In genomic region chr20:25294459-25295385, GRCh38 we compare ENCODE assay signal across 1 cellular context.
TF ChIP-seq lines count a peak whose summit lies in the region.

No MANE protein-coding gene starts in this region.

TF ChIP-seq in H1, 55 proteins besides CTCF, POLR2A, EP300 and RAD21:
- no peak for TF ChIP-seq EGR1 (IDR thresholded peaks at IDR 0.05; ENCODE audit: borderline replicate concordance, low read depth, low read length)
- no peak for TF ChIP-seq RNF2 (IDR thresholded peaks at IDR 0.05; ENCODE audit: borderline replicate concordance, low read depth, low read length, missing control alignments, poor library complexity, severe bottlenecking)
- no peak for TF ChIP-seq USF2 (IDR thresholded peaks at IDR 0.05; ENCODE audit: low read length)
- TF ChIP-seq HDAC2 (IDR thresholded peaks at IDR 0.05; ENCODE audit: borderline replicate concordance in 1 of 2, low read depth in 2 of 2, low read length in 2 of 2), result no peak
- TF ChIP-seq KDM4A (IDR thresholded peaks at IDR 0.05; ENCODE audit: low read depth, low read length, severe bottlenecking), result no peak
- TF ChIP-seq ATF2 (IDR thresholded peaks at IDR 0.05; ENCODE audit: low read length), result no peak
- no peak for TF ChIP-seq NRF1 (IDR thresholded peaks at IDR 0.05; ENCODE audit: low read depth, low read length)
- no peak for TF ChIP-seq KDM5A (IDR thresholded peaks at IDR 0.05; ENCODE audit: low read length)
- peak in 1 of 2 experiments; percentile 56; a peak in 1 of 4 replicates for TF ChIP-seq SIN3A (conservative IDR thresholded peaks at IDR 0.05 in 1 of 2, IDR thresholded peaks at IDR 0.05 in 1 of 2; ENCODE audit: low read depth in 1 of 2, low read length in 2 of 2)
- no peak for TF ChIP-seq MAFK (IDR thresholded peaks at IDR 0.05; ENCODE audit: low read depth, low read length)
- 0 out of 2 replicates have a peak, but pooled peaks have one; percentile 11 for TF ChIP-seq YY1 (IDR thresholded peaks at IDR 0.05; ENCODE audit: low read depth, low read length)
- TF ChIP-seq E2F6 (IDR thresholded peaks at IDR 0.05), result 0 out of 2 replicates have a peak, but pooled peaks have one; percentile 7
- TF ChIP-seq CBX8 (IDR thresholded peaks at IDR 0.05; ENCODE audit: borderline replicate concordance, low read depth, low read length), result no peak
- peak; percentile 24; the same call in 1 of the 2 replicates for TF ChIP-seq CREB1 (IDR thresholded peaks at IDR 0.05)
- no peak for TF ChIP-seq SP2 (IDR thresholded peaks at IDR 0.05; ENCODE audit: low read length)
- no peak for TF ChIP-seq EZH2 (IDR thresholded peaks at IDR 0.05; ENCODE audit: low read depth, low read length, severe bottlenecking)
- no peak for TF ChIP-seq PHF8 (conservative IDR thresholded peaks at IDR 0.05; ENCODE audit: low read depth, low read length)
- no peak for TF ChIP-seq BRCA1 (IDR thresholded peaks at IDR 0.05; ENCODE audit: low read depth, low read length)
- TF ChIP-seq SIX5 (IDR thresholded peaks at IDR 0.05; ENCODE audit: low read depth, low read length), result no peak
- TF ChIP-seq RBBP5 (IDR thresholded peaks at IDR 0.05; ENCODE audit: borderline replicate concordance, low read depth, low read length), result no peak
- peak; percentile 55 for TF ChIP-seq MAX (IDR thresholded peaks at IDR 0.05)
- TF ChIP-seq RXRA (IDR thresholded peaks at IDR 0.05; ENCODE audit: insufficient read depth, low read depth, low read length), result no peak
- no peak for TF ChIP-seq TBP (IDR thresholded peaks at IDR 0.05; ENCODE audit: low read depth, low read length)
- no peak for TF ChIP-seq JUN (IDR thresholded peaks at IDR 0.05; ENCODE audit: low read depth, low read length)
- peak; percentile 65 for TF ChIP-seq POLR2AphosphoS5 (IDR thresholded peaks at IDR 0.05; ENCODE audit: low read depth, low read length)
- no peak for TF ChIP-seq SIRT6 (IDR thresholded peaks at IDR 0.05; ENCODE audit: low read length)
- TF ChIP-seq ASH2L (IDR thresholded peaks at IDR 0.05; ENCODE audit: low read length), result no peak
- no peak for TF ChIP-seq KDM1A (IDR thresholded peaks at IDR 0.05; ENCODE audit: borderline replicate concordance, low read length)
- TF ChIP-seq GABPA (IDR thresholded peaks at IDR 0.05; ENCODE audit: borderline replicate concordance, insufficient read depth, low read length), result 0 out of 2 replicates have a peak, but pooled peaks have one; percentile 50
- no peak for TF ChIP-seq FOSL1 (IDR thresholded peaks at IDR 0.05; ENCODE audit: insufficient read depth, low read depth, low read length)
- no peak for TF ChIP-seq SRF (IDR thresholded peaks at IDR 0.05; ENCODE audit: low read depth, low read length)
- TF ChIP-seq SAP30 (IDR thresholded peaks at IDR 0.05; ENCODE audit: insufficient read depth, insufficient replicate concordance, low read length), result no peak
- no peak for TF ChIP-seq ZNF274 (IDR thresholded peaks at IDR 0.05; ENCODE audit: borderline replicate concordance, extremely low read depth, low read length)
- no peak for TF ChIP-seq RFX5 (IDR thresholded peaks at IDR 0.05; ENCODE audit: borderline replicate concordance, low read depth, low read length)
- no peak for TF ChIP-seq SP1 (IDR thresholded peaks at IDR 0.05; ENCODE audit: low read depth, low read length)
- TF ChIP-seq JUND (IDR thresholded peaks at IDR 0.05; ENCODE audit: low read length), result peak; percentile 20; the same call in 1 of the 2 replicates
- TF ChIP-seq CBX5 (IDR thresholded peaks at IDR 0.05; ENCODE audit: low read depth, low read length), result no peak
- TF ChIP-seq POU5F1 (IDR thresholded peaks at IDR 0.05; ENCODE audit: low read depth, low read length), result no peak
- 0 out of 2 replicates have a peak, but pooled peaks have one; percentile 30 for TF ChIP-seq ATF3 (IDR thresholded peaks at IDR 0.05; ENCODE audit: insufficient read depth, low read depth, low read length)
- no peak for TF ChIP-seq SUZ12 (IDR thresholded peaks at IDR 0.05; ENCODE audit: low read length)
- no peak for TF ChIP-seq BACH1 (IDR thresholded peaks at IDR 0.05; ENCODE audit: low read length)
- no peak for TF ChIP-seq TEAD4 (IDR thresholded peaks at IDR 0.05; ENCODE audit: low read depth, low read length)
- no peak for TF ChIP-seq SP4 (IDR thresholded peaks at IDR 0.05; ENCODE audit: low read length)
- no peak for TF ChIP-seq BCL11A (IDR thresholded peaks at IDR 0.05; ENCODE audit: low read depth in 2 of 2, low read length in 2 of 2)
- TF ChIP-seq CHD2 (IDR thresholded peaks at IDR 0.05; ENCODE audit: low read length), result 0 out of 2 replicates have a peak, but pooled peaks have one; percentile 48
- TF ChIP-seq CHD1 (IDR thresholded peaks at IDR 0.05; ENCODE audit: low read depth, low read length), result no peak
- no peak for TF ChIP-seq CHD7 (IDR thresholded peaks at IDR 0.05; ENCODE audit: insufficient replicate concordance, low read length)
- peak; percentile 68 for TF ChIP-seq TAF7 (optimal IDR thresholded peaks at IDR 0.05; ENCODE audit: borderline replicate concordance, low read depth, low read length)
- no peak for TF ChIP-seq CTBP2 (IDR thresholded peaks at IDR 0.05; ENCODE audit: borderline replicate concordance, insufficient read depth, insufficient read length, low read length)
- peak; percentile 64; the same call in 1 of the 2 replicates for TF ChIP-seq GTF2F1 (IDR thresholded peaks at IDR 0.05; ENCODE audit: borderline replicate concordance, low read depth, low read length)
- no peak for TF ChIP-seq TCF12 (IDR thresholded peaks at IDR 0.05; ENCODE audit: low read depth, low read length)
- TF ChIP-seq NANOG (IDR thresholded peaks at IDR 0.05; ENCODE audit: insufficient read depth, low read depth, low read length, poor library complexity, severe bottlenecking), result no peak
- TF ChIP-seq CEBPB (IDR thresholded peaks at IDR 0.05; ENCODE audit: low read depth, low read length), result no peak
- no peak for TF ChIP-seq TAF1 (IDR thresholded peaks at IDR 0.05; ENCODE audit: low read depth, low read length)
- TF ChIP-seq HDAC6 (IDR thresholded peaks at IDR 0.05; ENCODE audit: low read depth, low read length), result no peak
